ENCODE assay signal across 8 cellular contexts in genomic region chr10:17001961-17002749, GRCh38.
DNase-seq lines count a peak whose midpoint lies in the region; TF ChIP-seq lines count a peak whose summit lies in the region.

No MANE protein-coding gene starts in this region.

- H3K36me3 ChIP-seq in smooth muscle cell (ENCODE audit: low read depth) = no peaks in the 10 kb centered on the region

- WGBS in smooth muscle cell (ENCODE audit: low lambda C conversion rate) = 40% methylated on average over 8 of the region's 8 CpGs

- peak overlapping the region; percentile 97 for H3K9ac ChIP-seq in smooth muscle cell (ENCODE audit: low read depth)

- DNase-seq in EH (ENCODE audit: low read depth) (peak; percentile 94), HFFc6 (peak; percentile 85), fibroblast of gingiva (ENCODE audit: low read depth) (peak; percentile 100), smooth muscle cell (lab: John Stamatoyannopoulos, UW; ENCODE audit: unreplicated experiment) (no peak), progenitor cell of endocrine pancreas (ENCODE audit: low spot score, unreplicated experiment) (no peak), ACHN (no peak), NOMO-1 (lab: John Stamatoyannopoulos, UW; ENCODE audit: unreplicated experiment in 2 of 2) (no peak)

- H3K4me2 ChIP-seq in smooth muscle cell = peak overlapping the region; percentile 77

- H3K27me3 Mint-ChIP-seq in HFFc6 (ENCODE audit: insufficient read depth) (peaks cover 2% of the 10 kb centered on the region), progenitor cell of endocrine pancreas (no peaks in the 10 kb centered on the region)
- peaks cover 76% of the 10 kb centered on the region for H3K27me3 Mint-ChIP-seq in T-helper 1 cell treated with Interleukin-12 subunit alpha and Interleukin-12 subunit beta and Interleukin-4 antibody, amounts not matched to agents 30 μg/mL and 1 μg/mL, for 36 hours (ENCODE audit: low read depth)

- H3K9me3 ChIP-seq in smooth muscle cell (replicated peaks; ENCODE audit: low read depth) = no peaks in the 10 kb centered on the region

- H3K36me3 Mint-ChIP-seq in HFFc6 (ENCODE audit: low read depth) (peaks cover 41% of the 10 kb centered on the region), progenitor cell of endocrine pancreas (ENCODE audit: insufficient read depth) (no peaks in the 10 kb centered on the region)
- peaks cover 5% of the 10 kb centered on the region for H3K36me3 Mint-ChIP-seq in T-helper 1 cell treated with Interleukin-12 subunit alpha and Interleukin-12 subunit beta and Interleukin-4 antibody, amounts not matched to agents 30 μg/mL and 1 μg/mL, for 36 hours (ENCODE audit: low read depth)

- H3K4me3 ChIP-seq in smooth muscle cell = no peak overlapping the region

- H3K27ac Mint-ChIP-seq in HFFc6 (peak overlapping the region; percentile 99), progenitor cell of endocrine pancreas (no peak overlapping the region)
- H3K27ac Mint-ChIP-seq in T-helper 1 cell treated with Interleukin-12 subunit alpha and Interleukin-12 subunit beta and Interleukin-4 antibody, amounts not matched to agents 30 μg/mL and 1 μg/mL, for 36 hours = peak overlapping the region; percentile 88

- H3K4me1 ChIP-seq in smooth muscle cell (ENCODE audit: low read depth) = peaks cover 21% of the 10 kb centered on the region

- TF ChIP-seq CTCF in HFFc6 (IDR thresholded peaks at IDR 0.05) (no peak), smooth muscle cell (IDR thresholded peaks at IDR 0.05; ENCODE audit: borderline replicate concordance, insufficient read depth, poor library complexity, severe bottlenecking) (no peak), progenitor cell of endocrine pancreas (IDR thresholded peaks at IDR 0.05; ENCODE audit: unreplicated experiment) (no peak)

- no peaks in the 10 kb centered on the region for H3K79me2 ChIP-seq in smooth muscle cell (ENCODE audit: low read depth)

- H2AFZ ChIP-seq in smooth muscle cell (ENCODE audit: low read depth) = no peak overlapping the region

- no peaks in the 10 kb centered on the region for H3K27me3 ChIP-seq in smooth muscle cell (ENCODE audit: low read depth)

- in situ Hi-C loops in ACHN (cut with HindIII; ENCODE audit: low pct_ligation_motif_present, low pct_unique_long_range_greater_than_20kb, low sequenced_read_pairs) = no loop called here

- H3K27ac ChIP-seq in smooth muscle cell (ENCODE audit: low read depth) = peak overlapping the region; percentile 100

- peaks cover 44% of the 10 kb centered on the region for H3F3A ChIP-seq in smooth muscle cell (ENCODE audit: low read depth)

- peaks cover 100% of the 10 kb centered on the region for H3K4me1 Mint-ChIP-seq in HFFc6 (ENCODE audit: low read depth)
- peaks cover 37% of the 10 kb centered on the region for H3K4me1 Mint-ChIP-seq in T-helper 1 cell treated with Interleukin-12 subunit alpha and Interleukin-12 subunit beta and Interleukin-4 antibody, amounts not matched to agents 30 μg/mL and 1 μg/mL, for 36 hours (ENCODE audit: low read depth)
- H3K4me1 Mint-ChIP-seq in progenitor cell of endocrine pancreas (ENCODE audit: low read depth) = peaks cover under 1% of the 10 kb centered on the region

- H3K9me3 Mint-ChIP-seq in HFFc6 (peaks cover 14% of the 10 kb centered on the region), progenitor cell of endocrine pancreas (ENCODE audit: low read depth) (peaks cover 6% of the 10 kb centered on the region)
- H3K9me3 Mint-ChIP-seq in T-helper 1 cell treated with Interleukin-12 subunit alpha and Interleukin-12 subunit beta and Interleukin-4 antibody, amounts not matched to agents 30 μg/mL and 1 μg/mL, for 36 hours = peaks cover 3% of the 10 kb centered on the region

- H4K20me1 ChIP-seq in smooth muscle cell (ENCODE audit: low read depth) = no peaks in the 10 kb centered on the region

- H3K4me3 Mint-ChIP-seq in HFFc6 = peak overlapping the region; percentile 67
- H3K4me3 Mint-ChIP-seq in T-helper 1 cell treated with Interleukin-12 subunit alpha and Interleukin-12 subunit beta and Interleukin-4 antibody, amounts not matched to agents 30 μg/mL and 1 μg/mL, for 36 hours = peak overlapping the region; percentile 49
- H3K4me3 Mint-ChIP-seq in progenitor cell of endocrine pancreas (ENCODE audit: low read depth) = no peak overlapping the region

Comparison
In these comparisons a context has a peak if more than half of its experiments do, and no peak if none do; other contexts are left out.
1. DNase-seq: peak in EH (single experiment), HFFc6 (single experiment) and fibroblast of gingiva (single experiment); none in smooth muscle cell (single experiment), progenitor cell of endocrine pancreas (single experiment), ACHN (single experiment) and NOMO-1 (0 of 2).